In the genomic region with DNA sequence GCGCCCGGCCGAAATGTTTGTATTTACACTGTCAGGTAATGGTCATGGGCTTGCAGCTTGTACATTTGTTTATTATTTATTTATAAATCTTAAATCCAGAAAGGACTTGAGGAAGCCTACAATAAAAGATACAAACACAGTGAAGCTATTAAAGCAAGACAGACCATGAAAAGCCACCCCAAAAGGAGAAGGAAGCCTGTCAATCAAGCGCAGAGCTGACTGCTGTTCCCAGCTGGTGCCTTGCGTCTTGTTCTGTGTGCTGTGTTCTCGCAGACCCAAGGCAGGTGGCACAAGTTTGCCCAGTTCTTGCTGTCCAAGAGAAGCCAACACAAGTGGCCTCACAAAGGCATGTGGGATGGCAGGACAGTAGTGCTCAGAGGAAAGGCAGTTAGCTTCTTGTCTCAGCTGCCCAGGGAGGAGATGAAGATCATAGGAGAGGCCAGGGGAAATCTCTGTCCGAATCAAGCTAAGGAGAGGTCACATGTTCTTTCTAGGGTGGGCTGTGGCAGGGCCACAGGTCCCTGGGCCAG, we compare ENCODE assay signal across 2 cellular contexts.
TF ChIP-seq lines count a peak whose summit lies in the region.

No MANE protein-coding gene starts in this region.

TF ChIP-seq in HEK293, 187 proteins besides CTCF, POLR2A, EP300 and RAD21 (continued from another document):
- TF ChIP-seq, protein P1, sequence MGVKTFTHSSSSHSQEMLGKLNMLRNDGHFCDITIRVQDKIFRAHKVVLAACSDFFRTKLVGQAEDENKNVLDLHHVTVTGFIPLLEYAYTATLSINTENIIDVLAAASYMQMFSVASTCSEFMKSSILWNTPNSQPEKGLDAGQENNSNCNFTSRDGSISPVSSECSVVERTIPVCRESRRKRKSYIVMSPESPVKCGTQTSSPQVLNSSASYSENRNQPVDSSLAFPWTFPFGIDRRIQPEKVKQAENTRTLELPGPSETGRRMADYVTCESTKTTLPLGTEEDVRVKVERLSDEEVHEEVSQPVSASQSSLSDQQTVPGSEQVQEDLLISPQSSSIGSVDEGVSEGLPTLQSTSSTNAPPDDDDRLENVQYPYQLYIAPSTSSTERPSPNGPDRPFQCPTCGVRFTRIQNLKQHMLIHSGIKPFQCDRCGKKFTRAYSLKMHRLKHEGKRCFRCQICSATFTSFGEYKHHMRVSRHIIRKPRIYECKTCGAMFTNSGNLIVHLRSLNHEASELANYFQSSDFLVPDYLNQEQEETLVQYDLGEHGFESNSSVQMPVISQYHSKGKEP (tag by site-specific recombination; IDR thresholded peaks at IDR 0.05), result no peak
TF ChIP-seq in HEK293: peak in this region for 1.

TF ChIP-seq in K562, 482 proteins besides CTCF, POLR2A, EP300 and RAD21 (continued from another document):
- TF ChIP-seq, protein P2, sequence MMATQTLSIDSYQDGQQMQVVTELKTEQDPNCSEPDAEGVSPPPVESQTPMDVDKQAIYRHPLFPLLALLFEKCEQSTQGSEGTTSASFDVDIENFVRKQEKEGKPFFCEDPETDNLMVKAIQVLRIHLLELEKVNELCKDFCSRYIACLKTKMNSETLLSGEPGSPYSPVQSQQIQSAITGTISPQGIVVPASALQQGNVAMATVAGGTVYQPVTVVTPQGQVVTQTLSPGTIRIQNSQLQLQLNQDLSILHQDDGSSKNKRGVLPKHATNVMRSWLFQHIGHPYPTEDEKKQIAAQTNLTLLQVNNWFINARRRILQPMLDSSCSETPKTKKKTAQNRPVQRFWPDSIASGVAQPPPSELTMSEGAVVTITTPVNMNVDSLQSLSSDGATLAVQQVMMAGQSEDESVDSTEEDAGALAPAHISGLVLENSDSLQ (IDR thresholded peaks at IDR 0.05), result peak; percentile 51; the same call in 1 of the 2 replicates
- TF ChIP-seq, protein P3, sequence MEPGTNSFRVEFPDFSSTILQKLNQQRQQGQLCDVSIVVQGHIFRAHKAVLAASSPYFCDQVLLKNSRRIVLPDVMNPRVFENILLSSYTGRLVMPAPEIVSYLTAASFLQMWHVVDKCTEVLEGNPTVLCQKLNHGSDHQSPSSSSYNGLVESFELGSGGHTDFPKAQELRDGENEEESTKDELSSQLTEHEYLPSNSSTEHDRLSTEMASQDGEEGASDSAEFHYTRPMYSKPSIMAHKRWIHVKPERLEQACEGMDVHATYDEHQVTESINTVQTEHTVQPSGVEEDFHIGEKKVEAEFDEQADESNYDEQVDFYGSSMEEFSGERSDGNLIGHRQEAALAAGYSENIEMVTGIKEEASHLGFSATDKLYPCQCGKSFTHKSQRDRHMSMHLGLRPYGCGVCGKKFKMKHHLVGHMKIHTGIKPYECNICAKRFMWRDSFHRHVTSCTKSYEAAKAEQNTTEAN (CRISPR knock-in tag; IDR thresholded peaks at IDR 0.05), result no peak
- TF ChIP-seq SAFB2 (IDR thresholded peaks at IDR 0.05; ENCODE audit: borderline replicate concordance, low read depth, low read length, severe bottlenecking), result no peak
